Comparison of ENCODE assay signal across 13 cellular contexts in genomic region chr10:74079028-74079913, GRCh38.
DNase-seq lines count a peak whose midpoint lies in the region; ATAC-seq lines count a peak whose summit lies in the region.
"Had no signal": no experiment of that assay in that cellular context is flagged by ENCODE, and none has a peak within 500 bp of the region (broad histone marks: within the 10 kb centered on the region; RNA-seq: fewer than 3 reads in every experiment).

No MANE protein-coding gene starts in this region.

- H3K27me3 Mint-ChIP-seq in effector memory CD8-positive, alpha-beta T cell, result no peaks in the 10 kb centered on the region

- DNase-seq in ELR (ENCODE audit: low read depth), result peak; percentile 68
- peak; percentile 25 for DNase-seq in OCI-M1 (lab: John Stamatoyannopoulos, UW)
- no peak for DNase-seq in effector memory CD8-positive, alpha-beta T cell
- peak; percentile 68 for DNase-seq in renal cortical epithelial cell (ENCODE audit: low read depth)
- DNase-seq in HuH-7 (ENCODE audit: low spot score), result no peak
- no peak for DNase-seq in cerebellum (ENCODE audit: low spot score)
- DNase-seq in pons (ENCODE audit: low spot score), result no peak
- DNase-seq: cerebellar nuclear complex; DMS53; NCI-H2081; stimulated activated CD4-positive, alpha-beta T cell treated with anti-CD3 and anti-CD28 coated beads, Interleukin-4, amount 100 ng/mL, for 24 hours had no signal

- H3K27ac Mint-ChIP-seq in effector memory CD8-positive, alpha-beta T cell, result peak overlapping the region; percentile 83 to 86

- no peaks in the 10 kb centered on the region for H3K9me3 Mint-ChIP-seq in effector memory CD8-positive, alpha-beta T cell
- H3K9me3 Mint-ChIP-seq: neural progenitor cell had no signal

- H3K4me3 Mint-ChIP-seq in effector memory CD8-positive, alpha-beta T cell, result peak overlapping the region in 1 of 2 donors; percentile 48
- H3K4me3 Mint-ChIP-seq: neural progenitor cell had no signal

- peaks cover 21 to 42% of the 10 kb centered on the region in 2 donors for H3K4me1 Mint-ChIP-seq in effector memory CD8-positive, alpha-beta T cell (ENCODE audit: low read depth in 2 of 2)

- ATAC-seq in effector memory CD8-positive, alpha-beta T cell (replicated peaks), result no peak
- ATAC-seq in GM18502 (IDR thresholded peaks at IDR 0.05; ENCODE audit: poor library complexity, unreplicated experiment), result no peak

- peaks cover 37% of the 10 kb centered on the region for H3K36me3 Mint-ChIP-seq in effector memory CD8-positive, alpha-beta T cell (ENCODE audit: insufficient read depth)

Comparison
In these comparisons a context has a peak if more than half of its experiments do, and no peak if none do; other contexts are left out.
1. DNase-seq: peak in ELR (single experiment), OCI-M1 (single experiment) and renal cortical epithelial cell (single experiment); none in effector memory CD8-positive, alpha-beta T cell (0 of 3), HuH-7 (single experiment), cerebellum (single experiment) and pons (single experiment).